9 cellular contexts compared by ENCODE assay signal in the genomic region with DNA sequence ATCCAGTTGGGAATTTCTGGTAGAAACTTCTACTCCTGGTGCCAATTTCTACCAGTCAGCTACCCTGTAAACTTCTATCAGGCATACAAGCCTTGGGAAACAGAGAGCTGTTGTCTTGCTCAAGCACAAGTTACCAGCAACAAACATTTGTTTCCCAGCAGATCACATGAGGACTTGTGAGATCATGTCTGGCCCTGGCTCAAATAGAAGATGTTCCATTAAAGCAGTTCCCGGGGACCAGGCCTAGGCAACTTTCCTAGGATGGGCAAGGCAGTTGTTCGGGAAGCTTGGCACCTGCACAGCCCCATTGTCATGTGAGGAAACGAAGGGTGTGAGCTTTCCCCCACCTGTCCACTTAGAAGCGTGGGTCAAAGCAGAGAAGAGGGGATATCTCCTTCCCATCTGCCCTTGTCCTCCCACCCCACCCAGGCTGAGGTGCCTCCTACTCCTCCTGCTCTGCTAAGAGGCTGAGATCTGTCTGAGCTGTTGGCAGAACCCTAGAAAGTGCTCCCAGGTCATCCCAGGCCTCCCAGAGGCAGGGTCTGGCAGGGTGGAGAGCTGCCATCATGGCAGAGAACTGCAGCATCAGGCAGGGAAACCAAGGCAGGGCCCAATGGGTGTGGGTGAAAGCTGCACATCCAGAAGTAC. TPM values are rescaled to one million over a fixed set of nuclear protein-coding genes. Genes with fewer than 3 reads are reported as not detected.
A peak's percentile ranks its signal among the peaks of the same experiment; 100 is the strongest.
DNase-seq lines count a peak whose midpoint lies in the region; ATAC-seq and TF ChIP-seq lines count a peak whose summit lies in the region.
"Had no signal": no experiment of that assay in that cellular context is flagged by ENCODE, and none has a peak within 500 bp of the region (broad histone marks: within the 10 kb centered on the region; RNA-seq: fewer than 3 reads in every experiment).

No MANE protein-coding gene starts in this region.

- peak overlapping the region; percentile 51 for H3K4me2 ChIP-seq in parathyroid adenoma (ENCODE audit: low read length)

- ATAC-seq in RWPE2 (ENCODE audit: low read depth) = peak; percentile 30
- ATAC-seq in GM19397 (IDR thresholded peaks at IDR 0.05; ENCODE audit: unreplicated experiment) = no peak
- no peak for ATAC-seq in HG03159 (IDR thresholded peaks at IDR 0.05; ENCODE audit: unreplicated experiment)
- ATAC-seq in GM21367 (IDR thresholded peaks at IDR 0.05; ENCODE audit: unreplicated experiment) = no peak
- ATAC-seq: activated CD8-positive, alpha-beta memory T cell treated with anti-CD3 and anti-CD28 coated beads, Interleukin-2, amount 10 ng/mL, durations not matched to agents 7 days and 5 days had no signal

- no peaks in the 10 kb centered on the region for H3K36me3 ChIP-seq in RWPE2 (ENCODE audit: low read depth)
- no peaks in the 10 kb centered on the region for H3K36me3 ChIP-seq in parathyroid adenoma (ENCODE audit: control insufficient read depth, insufficient read depth, low read length)

- H3K27me3 ChIP-seq in RWPE2 (ENCODE audit: insufficient read depth, poor library complexity, severe bottlenecking) (no peaks in the 10 kb centered on the region), parathyroid adenoma (ENCODE audit: control insufficient read depth, insufficient read depth, low read length) (no peaks in the 10 kb centered on the region)

- H3K9me3 ChIP-seq in RWPE2 (ENCODE audit: severe bottlenecking) (no peaks in the 10 kb centered on the region), parathyroid adenoma (ENCODE audit: control insufficient read depth, low read length) (no peaks in the 10 kb centered on the region)

- DNase-seq in RWPE2 (ENCODE audit: low spot score) (no peak), fibroblast of villous mesenchyme (ENCODE audit: low read depth) (peak; percentile 92), HK-2 (ENCODE audit: unreplicated experiment) (no peak)
- DNase-seq: activated CD8-positive, alpha-beta memory T cell treated with anti-CD3 and anti-CD28 coated beads, Interleukin-2, amount 10 ng/mL, durations not matched to agents 7 days and 5 days had no signal

- H3K9ac ChIP-seq in parathyroid adenoma = peak overlapping the region; percentile 13

- no peaks in the 10 kb centered on the region for H3K79me2 ChIP-seq in parathyroid adenoma

- peak overlapping the region; percentile 78 for H2AFZ ChIP-seq in parathyroid adenoma

- no peak for TF ChIP-seq CTCF in C4-2B (conservative IDR thresholded peaks at IDR 0.05)
- no peak for TF ChIP-seq CTCF in RWPE2 (IDR thresholded peaks at IDR 0.05; ENCODE audit: poor library complexity, severe bottlenecking)
- no peak for TF ChIP-seq CTCF in fibroblast of villous mesenchyme (IDR thresholded peaks at IDR 0.05; ENCODE audit: insufficient read depth, low read depth, low read length)
- no peak for TF ChIP-seq CTCF in parathyroid adenoma (IDR thresholded peaks at IDR 0.05)

- H3K4me3 ChIP-seq in RWPE2 (ENCODE audit: severe bottlenecking) (no peak overlapping the region), fibroblast of villous mesenchyme (ENCODE audit: low read depth, low read length) (no peak overlapping the region), parathyroid adenoma (ENCODE audit: low read depth, low read length) (no peak overlapping the region)

- H3K4me1 ChIP-seq in RWPE2 (ENCODE audit: insufficient read depth, poor library complexity, severe bottlenecking) (peaks cover 36% of the 10 kb centered on the region), parathyroid adenoma (peaks cover 20% of the 10 kb centered on the region)

- H3K27ac ChIP-seq in C4-2B (peak overlapping the region; percentile 21), RWPE2 (ENCODE audit: poor library complexity, severe bottlenecking) (peak overlapping the region; percentile 64), parathyroid adenoma (peak overlapping the region; percentile 79)

RNA-seq across cellular contexts. Expression of gene SLC47A2, which starts 11.2 kb away (rescaled TPM):
- total RNA-seq in fibroblast of villous mesenchyme = not detected in 2 replicates
- total RNA-seq: activated CD8-positive, alpha-beta memory T cell treated with anti-CD3 and anti-CD28 coated beads, Interleukin-2, amount 10 ng/mL, durations not matched to agents 7 days and 5 days had no signal

RNA-seq across cellular contexts. Expression of gene ALDH3A1, which starts 20.5 kb away (rescaled TPM):
- total RNA-seq in fibroblast of villous mesenchyme = not detected in 2 replicates

Comparison
In these comparisons a context has a peak if more than half of its experiments do, and no peak if none do; other contexts are left out.
1. H3K27ac ChIP-seq: peak in every context shown above with its lines; median percentile 79 in parathyroid adenoma; 64 in RWPE2; 21 in C4-2B.